27 cellular contexts compared by ENCODE assay signal in genomic region chr3:190352866-190353457, GRCh38. TPM values are rescaled to one million over a fixed set of nuclear protein-coding genes. Genes with fewer than 3 reads are reported as not detected.
"Had no signal": no experiment of that assay in that cellular context is flagged by ENCODE, and none has a peak within 500 bp of the region (broad histone marks: within the 10 kb centered on the region; RNA-seq: fewer than 3 reads in every experiment).

No MANE protein-coding gene starts in this region.

- H3K36me3 ChIP-seq: ascending aorta had no signal

- H3K27me3 ChIP-seq: ascending aorta, body of pancreas had no signal

- H3K4me3 ChIP-seq: ascending aorta, body of pancreas had no signal

- H3K9me3 ChIP-seq: ascending aorta, body of pancreas had no signal

- DNase-seq: activated CD4-positive, alpha-beta memory T cell treated with anti-CD3 and anti-CD28 coated beads for 36 hours; activated CD4-positive, alpha-beta T cell treated with anti-CD3 and anti-CD28 coated beads for 1 hour; activated CD4-positive, alpha-beta T cell treated with anti-CD3 and anti-CD28 coated beads, Interleukin-2, amount 10 ng/mL, durations not matched to agents 24 days and 14 days; activated CD8-positive, alpha-beta memory T cell treated with anti-CD3 and anti-CD28 coated beads for 24 hours; activated effector memory CD4-positive, alpha-beta T cell treated with anti-CD3 and anti-CD28 coated beads, Interleukin-2, amount 50 U/mL, for 16 hours; activated naive CD4-positive, alpha-beta T cell treated with Interleukin-2 at 50 U/mL for 16 hours; activated naive CD8-positive, alpha-beta T cell treated with anti-CD3 and anti-CD28 coated beads, Interleukin-2, amount 50 U/mL, for 24 hours; activated T-cell treated with anti-CD3 and anti-CD28 coated beads, Interleukin-2, amount 50 U/mL, for 4 hours; amniotic stem cell; body of pancreas; NCI-H1105; NCI-H1436; NCI-H1694 treated with DMSO at 0.1 percent for 48 hours; NCI-H2029 treated with DMSO at 0.1 percent for 48 hours; NCI-H510A treated with DMSO at 0.1 percent for 48 hours; NCI-H69; PC-3; SHP77; T-helper 17 cell; T-helper 9 cell had no signal

- FAIRE-seq: bronchial epithelial cell had no signal

- ATAC-seq: activated naive CD4-positive, alpha-beta T cell treated with anti-CD3 and anti-CD28 coated beads, Interleukin-2, amount 50 U/mL, for 72 hours; activated naive CD8-positive, alpha-beta T cell treated with anti-CD3 and anti-CD28 coated beads, Interleukin-2, amount 50 U/mL, for 24 hours; activated T-cell treated with anti-CD3 and anti-CD28 coated beads, Interleukin-2, amount 50 U/mL, for 4 hours; body of pancreas; PC-3; T-helper 17 cell; WTC11 had no signal

- H3K27ac ChIP-seq: ascending aorta, body of pancreas had no signal

- H3K4me1 ChIP-seq: ascending aorta, body of pancreas had no signal

RNA-seq across cellular contexts. Expression of gene CLDN1, which starts 30.7 kb away (rescaled TPM):
- total RNA-seq: T-helper 17 cell had no signal

RNA-seq across cellular contexts. Expression of gene CLDN16, which starts 35.0 kb away (rescaled TPM):
- total RNA-seq: activated CD4-positive, alpha-beta memory T cell treated with anti-CD3 and anti-CD28 coated beads for 36 hours; activated CD4-positive, alpha-beta T cell treated with anti-CD3 and anti-CD28 coated beads, Interleukin-2, amount 10 ng/mL, durations not matched to agents 24 days and 14 days; activated naive CD4-positive, alpha-beta T cell treated with anti-CD3 and anti-CD28 coated beads, Interleukin-2, amount 50 U/mL, for 72 hours; activated T-cell treated with anti-CD3 and anti-CD28 coated beads, Interleukin-2, amount 50 U/mL, for 4 hours; ascending aorta; LHCN-M2; M059J; PC-3; SK-MEL-5; T-helper 17 cell; WTC11 had no signal
